ENCODE assay signal across 8 cellular contexts in genomic region chr1:103447471-103447870, GRCh38.
"Had no signal": no experiment of that assay in that cellular context is flagged by ENCODE, and none has a peak within 500 bp of the region (broad histone marks: within the 10 kb centered on the region; RNA-seq: fewer than 3 reads in every experiment).

No MANE protein-coding gene starts in this region.

- H3K9me3 ChIP-seq: HAP-1 had no signal

- DNase-seq: GOT3, H7, IMR-90, KG1 had no signal

- ATAC-seq: HCT116, K562 had no signal

- H3K36me3 ChIP-seq: HAP-1 had no signal

- FAIRE-seq: HTR-8/SVneo, K562 had no signal

- H3K4me3 ChIP-seq: HAP-1, K562 had no signal
